In genomic region chr17:68535903-68536302, GRCh38 we compare ENCODE assay signal across 20 cellular contexts. TPM values are rescaled to one million over a fixed set of nuclear protein-coding genes. Genes with fewer than 3 reads are reported as not detected.
DNase-seq lines count a peak whose midpoint lies in the region; ATAC-seq, FAIRE-seq and TF ChIP-seq lines count a peak whose summit lies in the region.
"Had no signal": no experiment of that assay in that cellular context is flagged by ENCODE, and none has a peak within 500 bp of the region (broad histone marks: within the 10 kb centered on the region; RNA-seq: fewer than 3 reads in every experiment).

No MANE protein-coding gene starts in this region.

- H3K4me3 ChIP-seq in HepG2 (replicated peaks in 1 of 3; ENCODE audit: insufficient read depth in 1 of 3, low read depth in 2 of 3, low read length in 3 of 3): no peak overlapping the region
- no peak overlapping the region for H3K4me3 ChIP-seq in right lobe of liver
- no peak overlapping the region for H3K4me3 ChIP-seq in mesenchymal stem cell (ENCODE audit: insufficient read depth in 1 of 2, low read depth in 1 of 2, low read length in 2 of 2)
- H3K4me3 ChIP-seq: BLaER1 treated with 17β-estradiol and CSF1 and Interleukin-3, amounts not matched to agents 10 nM and 100 nM; PC-9 had no signal

- 46% methylated on average over 3 of the region's 3 CpGs for WGBS in HepG2 (ENCODE audit: low lambda C conversion rate)
- WGBS in right lobe of liver (ENCODE audit: insufficient coverage, low coverage, low lambda C conversion rate, missing lambda C conversion rate): 13% methylated on average over 3 of the region's 3 CpGs
- 91% methylated on average over 3 of the region's 3 CpGs for WGBS in mesenchymal stem cell

- no peak for TF ChIP-seq EP300 in HepG2 (IDR thresholded peaks at IDR 0.05; ENCODE audit: low read depth in 2 of 2, low read length in 2 of 2)
- TF ChIP-seq EP300 in HepG2 (CRISPR knock-in tag; IDR thresholded peaks at IDR 0.05; ENCODE audit: borderline replicate concordance): no peak

- in situ Hi-C loops in HepG2 (cut with HindIII; ENCODE audit: extremely low pct_ligation_motif_present, low pct_unique_long_range_greater_than_20kb) (loop anchor here (5.0 kb wide), 1 partner anchor 226 kb away; no protein-coding TSS in a partner anchor), G401 (cut with HindIII; ENCODE audit: low sequenced_read_pairs) (no loop called here)

- H3K9ac ChIP-seq in HepG2 (ENCODE audit: insufficient read depth, low read depth, low read length) (no peak overlapping the region), mesenchymal stem cell (ENCODE audit: low read length) (peak overlapping the region; percentile 69)
- H3K9ac ChIP-seq: KMS-11 had no signal

- H3K4me1 Mint-ChIP-seq in activated CD8-positive, alpha-beta T cell treated with anti-CD3 and anti-CD28 coated beads for 36 hours (ENCODE audit: low read depth): peaks cover 4% of the 10 kb centered on the region
- H3K4me1 Mint-ChIP-seq in activated CD8-positive, alpha-beta T cell treated with anti-CD3 and anti-CD28 coated beads, Interleukin-2, amount 10 ng/mL, durations not matched to agents 7 days and 5 days (ENCODE audit: low read depth): no peaks in the 10 kb centered on the region

- H2BK120ac ChIP-seq in mesenchymal stem cell (ENCODE audit: low read depth, low read length): no peak overlapping the region

- H3K79me1 ChIP-seq in mesenchymal stem cell (replicated peaks; ENCODE audit: low read length, poor library complexity, severe bottlenecking): peaks cover 22% of the 10 kb centered on the region

- no peak for ATAC-seq in activated CD8-positive, alpha-beta T cell treated with anti-CD3 and anti-CD28 coated beads for 36 hours
- ATAC-seq in activated CD8-positive, alpha-beta T cell treated with anti-CD3 and anti-CD28 coated beads, Interleukin-2, amount 10 ng/mL, durations not matched to agents 7 days and 5 days: no peak
- ATAC-seq in HepG2: no peak
- no peak for ATAC-seq in right lobe of liver
- no peak for ATAC-seq in HG03520 (IDR thresholded peaks at IDR 0.05; ENCODE audit: unreplicated experiment)

- no peak overlapping the region for H3K14ac ChIP-seq in mesenchymal stem cell (ENCODE audit: low read length in 2 of 2)

- H3K9me3 ChIP-seq in HepG2 (ENCODE audit: low read length) (no peaks in the 10 kb centered on the region), right lobe of liver (no peaks in the 10 kb centered on the region), mesenchymal stem cell (ENCODE audit: control insufficient read depth, low read length) (no peaks in the 10 kb centered on the region)
- H3K9me3 ChIP-seq: BLaER1 treated with 17β-estradiol and CSF1 and Interleukin-3, amounts not matched to agents 10 nM and 100 nM had no signal

- H2BK15ac ChIP-seq in mesenchymal stem cell (ENCODE audit: low read depth, poor library complexity, severe bottlenecking): no peak overlapping the region

- peaks cover 25 to 48% of the 10 kb centered on the region in 2 experiments for H3K36me3 ChIP-seq in HepG2 (replicated peaks in 1 of 2; ENCODE audit: control insufficient read depth in 1 of 2, insufficient read depth in 2 of 2, low read length in 2 of 2)
- peaks cover 0 to 61% (median 28%) of the 10 kb centered on the region in 4 donors for H3K36me3 ChIP-seq in right lobe of liver
- peaks cover 33 to 90% of the 10 kb centered on the region in 2 experiments for H3K36me3 ChIP-seq in mesenchymal stem cell (ENCODE audit: control insufficient read depth in 1 of 2, insufficient read depth in 2 of 2, low read depth in 1 of 2, low read length in 2 of 2)

- H3K4ac ChIP-seq in mesenchymal stem cell (ENCODE audit: low read depth in 1 of 2, low read length in 2 of 2): no peak overlapping the region

- H3K27me3 ChIP-seq in HepG2 (ENCODE audit: control insufficient read depth in 1 of 2, insufficient read depth in 2 of 2, low read length in 2 of 2) (no peaks in the 10 kb centered on the region), right lobe of liver (no peaks in the 10 kb centered on the region), mesenchymal stem cell (ENCODE audit: control insufficient read depth in 1 of 2, insufficient read depth in 1 of 2, low read length in 2 of 2) (no peaks in the 10 kb centered on the region)
- H3K27me3 ChIP-seq: BLaER1 treated with 17β-estradiol and CSF1 and Interleukin-3, amounts not matched to agents 10 nM and 100 nM had no signal

- no peak for TF ChIP-seq RAD21 in HepG2 (CRISPR knock-in tag; IDR thresholded peaks at IDR 0.05)

- no TSS peak for BruUV-seq in HepG2 (replicated peaks; lab: Mats Ljungman, UMichigan)

- no peaks in the 10 kb centered on the region for H3K79me2 ChIP-seq in HepG2 (ENCODE audit: insufficient read depth, low read length)

- H2BK5ac ChIP-seq in mesenchymal stem cell (ENCODE audit: low read depth, low read length, poor library complexity, severe bottlenecking): no peak overlapping the region

- POLR2A ChIA-PET in activated CD8-positive, alpha-beta T cell treated with anti-CD3 and anti-CD28 coated beads for 36 hours (lab: Charles Lee): no interaction called here
- POLR2A ChIA-PET in activated CD8-positive, alpha-beta T cell treated with anti-CD3 and anti-CD28 coated beads, Interleukin-2, amount 10 ng/mL, durations not matched to agents 7 days and 5 days (lab: Charles Lee): no interaction called here
- POLR2A ChIA-PET in HepG2 (lab: Yijun Ruan, JAX): interaction anchor here (1.1 kb wide), 1 partner anchor 23 kb away, joined by 3 read pairs; the partner anchor contains the start of gene PRKAR1A

- TF ChIP-seq CTCF in activated CD8-positive, alpha-beta T cell treated with anti-CD3 and anti-CD28 coated beads for 36 hours (IDR thresholded peaks at IDR 0.05): no peak
- no peak for TF ChIP-seq CTCF in HepG2 (CRISPR knock-in tag; IDR thresholded peaks at IDR 0.05)
- no peak for TF ChIP-seq CTCF in right lobe of liver (IDR thresholded peaks at IDR 0.05)

- DNase-seq in activated CD8-positive, alpha-beta T cell treated with anti-CD3 and anti-CD28 coated beads for 36 hours: no peak
- DNase-seq in activated CD8-positive, alpha-beta T cell treated with anti-CD3 and anti-CD28 coated beads, Interleukin-2, amount 10 ng/mL, durations not matched to agents 7 days and 5 days: no peak
- DNase-seq in HepG2 (ENCODE audit: low spot score) (no peak), right lobe of liver (no peak), mesenchymal stem cell (no peak), G401 (ENCODE audit: low spot score) (no peak), SHP77 (lab: John Stamatoyannopoulos, UW) (no peak)
- DNase-seq: DND-41, GDM1, NCI-H1048, NCI-H146, NCI-H2081, NCI-H510A, NCI-H82, PC-9 had no signal

- H3K27ac Mint-ChIP-seq in activated CD8-positive, alpha-beta T cell treated with anti-CD3 and anti-CD28 coated beads for 36 hours: peak overlapping the region; percentile 7
- no peak overlapping the region for H3K27ac Mint-ChIP-seq in activated CD8-positive, alpha-beta T cell treated with anti-CD3 and anti-CD28 coated beads, Interleukin-2, amount 10 ng/mL, durations not matched to agents 7 days and 5 days

- no peak overlapping the region for H4K91ac ChIP-seq in mesenchymal stem cell (ENCODE audit: low read length)

- peaks cover 24% of the 10 kb centered on the region for H3K36me3 Mint-ChIP-seq in activated CD8-positive, alpha-beta T cell treated with anti-CD3 and anti-CD28 coated beads for 36 hours (ENCODE audit: low read depth)
- peaks cover 38% of the 10 kb centered on the region for H3K36me3 Mint-ChIP-seq in activated CD8-positive, alpha-beta T cell treated with anti-CD3 and anti-CD28 coated beads, Interleukin-2, amount 10 ng/mL, durations not matched to agents 7 days and 5 days (ENCODE audit: low read depth)

- H2AFZ ChIP-seq in HepG2 (ENCODE audit: low read length) (no peak overlapping the region), mesenchymal stem cell (ENCODE audit: low read depth, low read length) (no peak overlapping the region)
- H2AFZ ChIP-seq: PC-9 had no signal

- no peak for TF ChIP-seq POLR2A in HepG2 (IDR thresholded peaks at IDR 0.05; ENCODE audit: insufficient read depth in 1 of 2, low read depth in 2 of 2, low read length in 2 of 2)
- TF ChIP-seq POLR2A in right lobe of liver (IDR thresholded peaks at IDR 0.05): no peak

- no peak overlapping the region for H4K8ac ChIP-seq in mesenchymal stem cell (ENCODE audit: low read length)

- peak overlapping the region; percentile 15 for H3K27ac ChIP-seq in HepG2 (ENCODE audit: extremely low read length, insufficient read depth, low read length)
- H3K27ac ChIP-seq in right lobe of liver: no peak overlapping the region
- H3K27ac ChIP-seq in mesenchymal stem cell (ENCODE audit: low read length, poor library complexity, severe bottlenecking): no peak overlapping the region
- H3K27ac ChIP-seq: BLaER1 treated with 17β-estradiol and CSF1 and Interleukin-3, amounts not matched to agents 10 nM and 100 nM; KMS-11; PC-9 had no signal

- no peak overlapping the region for H3K4me2 ChIP-seq in HepG2 (ENCODE audit: low read depth, low read length)
- H3K4me2 ChIP-seq in mesenchymal stem cell (ENCODE audit: low read length, poor library complexity, severe bottlenecking): no peak overlapping the region
- H3K4me2 ChIP-seq: BLaER1 treated with 17β-estradiol and CSF1 and Interleukin-3, amounts not matched to agents 10 nM and 100 nM; KMS-11; PC-9 had no signal

- H3K9me3 Mint-ChIP-seq in activated CD8-positive, alpha-beta T cell treated with anti-CD3 and anti-CD28 coated beads for 36 hours: no peaks in the 10 kb centered on the region
- H3K9me3 Mint-ChIP-seq in activated CD8-positive, alpha-beta T cell treated with anti-CD3 and anti-CD28 coated beads, Interleukin-2, amount 10 ng/mL, durations not matched to agents 7 days and 5 days (ENCODE audit: insufficient read depth): no peaks in the 10 kb centered on the region

- no peaks in the 10 kb centered on the region for H3K27me3 Mint-ChIP-seq in activated CD8-positive, alpha-beta T cell treated with anti-CD3 and anti-CD28 coated beads for 36 hours
- H3K27me3 Mint-ChIP-seq in activated CD8-positive, alpha-beta T cell treated with anti-CD3 and anti-CD28 coated beads, Interleukin-2, amount 10 ng/mL, durations not matched to agents 7 days and 5 days (ENCODE audit: low read depth): no peaks in the 10 kb centered on the region

- H4K20me1 ChIP-seq in HepG2 (ENCODE audit: insufficient read depth, low read length): no peaks in the 10 kb centered on the region

- H3K23ac ChIP-seq in mesenchymal stem cell (ENCODE audit: low read length in 2 of 2): no peak overlapping the region

- no peak overlapping the region for H2BK12ac ChIP-seq in mesenchymal stem cell (ENCODE audit: low read length in 2 of 2)

- intact Hi-C loops in activated CD8-positive, alpha-beta T cell treated with anti-CD3 and anti-CD28 coated beads for 36 hours (cut with micrococcal nuclease): loop anchor here (10.0 kb wide), 1 partner anchor 219 kb away; no protein-coding TSS in a partner anchor
- intact Hi-C loops in HepG2 (cut with micrococcal nuclease; ENCODE audit: unreplicated experiment) (loop anchor here (2.0 kb wide), 2 partner anchors 65 to 77 kb away; partner anchors contain the start of gene FAM20A), right lobe of liver (cut with DNase I) (no loop called here)

- FAIRE-seq in HepG2 (lab: Jason Lieb, UNC): no peak
- FAIRE-seq: GM12891, H1 had no signal

- H3K18ac ChIP-seq in mesenchymal stem cell (ENCODE audit: low read depth in 1 of 2, low read length in 2 of 2): no peak overlapping the region

- H2AK5ac ChIP-seq in mesenchymal stem cell (ENCODE audit: low read length, severe bottlenecking): no peak overlapping the region

- CTCF ChIA-PET in activated CD8-positive, alpha-beta T cell treated with anti-CD3 and anti-CD28 coated beads for 36 hours (lab: Charles Lee): no interaction called here
- CTCF ChIA-PET in activated CD8-positive, alpha-beta T cell treated with anti-CD3 and anti-CD28 coated beads, Interleukin-2, amount 10 ng/mL, durations not matched to agents 7 days and 5 days (lab: Charles Lee): interaction anchor here (0.7 kb wide), 1 partner anchor 34 kb away, joined by 3 read pairs; no protein-coding TSS in a partner anchor
- CTCF ChIA-PET in HepG2 (lab: Yijun Ruan, JAX; ENCODE audit: low intra/inter-chr PET ratio, low total read pairs): no interaction called here

- H3K4me3 Mint-ChIP-seq in activated CD8-positive, alpha-beta T cell treated with anti-CD3 and anti-CD28 coated beads for 36 hours: no peak overlapping the region
- no peak overlapping the region for H3K4me3 Mint-ChIP-seq in activated CD8-positive, alpha-beta T cell treated with anti-CD3 and anti-CD28 coated beads, Interleukin-2, amount 10 ng/mL, durations not matched to agents 7 days and 5 days

- H3K4me1 ChIP-seq in HepG2 (ENCODE audit: insufficient read depth, low read length): peaks cover 18% of the 10 kb centered on the region
- H3K4me1 ChIP-seq in right lobe of liver: peaks cover 0 to 46% (median 13%) of the 10 kb centered on the region in 4 donors
- H3K4me1 ChIP-seq in mesenchymal stem cell (ENCODE audit: control insufficient read depth, insufficient read depth, low read depth, low read length): no peaks in the 10 kb centered on the region

RNA-seq across cellular contexts. Expression of gene PRKAR1A, which starts 23.7 kb away (rescaled TPM):
- total RNA-seq in activated CD8-positive, alpha-beta T cell treated with anti-CD3 and anti-CD28 coated beads for 36 hours: 100 to 1,000 TPM; 157 to 168 TPM
- 100 to 1,000 TPM; 210 to 221 TPM for total RNA-seq in activated CD8-positive, alpha-beta T cell treated with anti-CD3 and anti-CD28 coated beads, Interleukin-2, amount 10 ng/mL, durations not matched to agents 7 days and 5 days
- total RNA-seq in HepG2 (2016; rRNA removed; fragmentation: Illumina TruSeq; extraction: Trizol): 266 and 335 TPM in 2 replicates
- 24.5 and 25.0 TPM in 2 replicates for total RNA-seq in HepG2 (2016; cell fraction: cytosol; rRNA removed; fragmentation: Illumina TruSeq; extraction: Trizol; ENCODE audit: low read depth)
- 274 and 331 TPM in 2 replicates for total RNA-seq in HepG2 (2016; cell fraction: insoluble cytoplasmic fraction; rRNA removed; fragmentation: Illumina TruSeq; extraction: Trizol)
- 50.4 and 51.0 TPM in 2 replicates for total RNA-seq in HepG2 (2016; cell fraction: membrane; rRNA removed; fragmentation: Illumina TruSeq; extraction: Trizol)
- total RNA-seq in HepG2 (2016; cell fraction: nucleus; rRNA removed; fragmentation: Illumina TruSeq; extraction: Trizol): 144 and 151 TPM in 2 replicates
- 250 and 265 TPM in 2 replicates for polyA plus RNA-seq in HepG2 (2011; rRNA removed)
- 227 and 241 TPM in 2 replicates for polyA plus RNA-seq in HepG2 (2011; cell fraction: cytosol; rRNA removed)
- 192 and 209 TPM in 2 replicates for polyA plus RNA-seq in HepG2 (2011; cell fraction: nucleus; rRNA removed)
- polyA plus RNA-seq in HepG2 (2012): 200 and 223 TPM in 2 replicates
- polyA plus RNA-seq in HepG2 (2016; cell fraction: cytosol; fragmentation: Illumina TruSeq; extraction: Trizol; ENCODE audit: low read depth): 19.1 and 23.5 TPM in 2 replicates
- 302 and 333 TPM in 2 replicates for polyA plus RNA-seq in HepG2 (2016; cell fraction: insoluble cytoplasmic fraction; fragmentation: Illumina TruSeq; extraction: Trizol; ENCODE audit: low read depth)
- polyA plus RNA-seq in HepG2 (2016; cell fraction: membrane; fragmentation: Illumina TruSeq; extraction: Trizol; ENCODE audit: low read depth): 32.1 and 33.4 TPM in 2 replicates
- polyA plus RNA-seq in HepG2 (2016; cell fraction: nucleus; fragmentation: Illumina TruSeq; extraction: Trizol; ENCODE audit: insufficient read depth, low read depth): 152 and 173 TPM in 2 replicates
- polyA minus RNA-seq in HepG2 (2011; rRNA and poly(A)+ RNA removed; ENCODE audit: low replicate concordance): 250 and 886 TPM in 2 replicates
- polyA minus RNA-seq in HepG2 (2011; cell fraction: cytosol; rRNA and poly(A)+ RNA removed): 449 and 493 TPM in 2 replicates
- polyA minus RNA-seq in HepG2 (2011; cell fraction: nucleus; rRNA and poly(A)+ RNA removed): 609 and 625 TPM in 2 replicates
- 100 to 1,000 TPM; 109 to 172 (median 136) TPM for total RNA-seq in right lobe of liver
- 168 TPM for polyA plus RNA-seq in mesenchymal stem cell (2013, experiment 1 of 2)
- polyA plus RNA-seq in mesenchymal stem cell (2013, experiment 2 of 2): 173 TPM
- total RNA-seq in G401 (2014; rRNA removed; shearing (Covaris generic)): 130 and 156 TPM in 2 replicates

Comparison
In these comparisons a context has a peak if more than half of its experiments do, and no peak if none do; other contexts are left out.
1. intact Hi-C loops: an anchor here in activated CD8-positive, alpha-beta T cell treated with anti-CD3 and anti-CD28 coated beads for 36 hours (10.0 kb wide) and HepG2 (2.0 kb wide); none called in right lobe of liver.